25 cellular contexts compared by ENCODE assay signal in genomic region chr5:82674718-82675117, GRCh38.
"Had no signal": no experiment of that assay in that cellular context is flagged by ENCODE, and none has a peak within 500 bp of the region (broad histone marks: within the 10 kb centered on the region; RNA-seq: fewer than 3 reads in every experiment).

No MANE protein-coding gene starts in this region.

- H3K4me1 Mint-ChIP-seq: activated B cell treated with CpG ODN at 0.5 μM for 24 hours; central memory CD8-positive, alpha-beta T cell had no signal

- H3K4me3 Mint-ChIP-seq: activated B cell treated with CpG ODN at 0.5 μM for 24 hours; activated CD4-positive, alpha-beta T cell treated with anti-CD3 and anti-CD28 coated beads, Interleukin-2, amount 10 ng/mL, durations not matched to agents 24 days and 14 days; activated CD8-positive, alpha-beta memory T cell treated with anti-CD3 and anti-CD28 coated beads, Interleukin-2, amount 10 ng/mL, durations not matched to agents 7 days and 5 days; activated naive CD8-positive, alpha-beta T cell treated with anti-CD3 and anti-CD28 coated beads, Interleukin-2, amount 50 U/mL, for 24 hours; activated T-cell treated with anti-CD3 and anti-CD28 coated beads, Interleukin-2, amount 50 U/mL, for 4 hours; brain; central memory CD8-positive, alpha-beta T cell; T-helper 17 cell had no signal

- H3K36me3 ChIP-seq: Peyer's patch had no signal

- H3K9me3 ChIP-seq: Peyer's patch had no signal

- H3K4me3 ChIP-seq: Peyer's patch had no signal

- H3K4me1 ChIP-seq: Peyer's patch had no signal

- H3K27ac ChIP-seq: Peyer's patch, RWPE1 had no signal

- DNase-seq: activated B cell treated with CpG ODN at 0.5 μM for 24 hours; activated CD4-positive, alpha-beta T cell treated with anti-CD3 and anti-CD28 coated beads for 1 hour; activated CD4-positive, alpha-beta T cell treated with anti-CD3 and anti-CD28 coated beads, Interleukin-2, amount 10 ng/mL, durations not matched to agents 24 days and 14 days; activated CD4-positive, alpha-beta T cell treated with anti-CD3 and anti-CD28 coated beads, Interleukin-2, amount 50 U/mL, for 48 hours; activated CD8-positive, alpha-beta memory T cell treated with anti-CD3 and anti-CD28 coated beads, Interleukin-2, amount 10 ng/mL, durations not matched to agents 7 days and 5 days; activated effector memory CD4-positive, alpha-beta T cell treated with anti-CD3 and anti-CD28 coated beads, Interleukin-2, amount 50 U/mL, for 16 hours; activated naive CD4-positive, alpha-beta T cell treated with Interleukin-2 at 50 U/mL for 16 hours; activated naive CD8-positive, alpha-beta T cell treated with anti-CD3 and anti-CD28 coated beads, Interleukin-2, amount 50 U/mL, for 24 hours; activated T-cell treated with anti-CD3 and anti-CD28 coated beads, Interleukin-2, amount 50 U/mL, for 4 hours; amniotic stem cell; MM.1S; NCI-H1092 treated with DMSO at 0.1 percent for 48 hours; NCI-H1436; NCI-H1694 treated with DMSO at 0.1 percent for 48 hours; NCI-H2029 treated with DMSO at 0.1 percent for 48 hours; NCI-H446; NCI-H524; Peyer's patch; Right ventricle myocardium superior; T-helper 17 cell; T-helper 9 cell had no signal

- ATAC-seq: activated CD8-positive, alpha-beta memory T cell treated with anti-CD3 and anti-CD28 coated beads, Interleukin-2, amount 10 ng/mL, durations not matched to agents 7 days and 5 days; activated naive CD4-positive, alpha-beta T cell treated with anti-CD3 and anti-CD28 coated beads, Interleukin-2, amount 50 U/mL, for 72 hours; activated naive CD8-positive, alpha-beta T cell treated with anti-CD3 and anti-CD28 coated beads, Interleukin-2, amount 50 U/mL, for 24 hours; activated T-cell treated with anti-CD3 and anti-CD28 coated beads, Interleukin-2, amount 50 U/mL, for 4 hours; T-helper 17 cell had no signal

- H3K27me3 Mint-ChIP-seq: activated CD4-positive, alpha-beta T cell treated with anti-CD3 and anti-CD28 coated beads, Interleukin-2, amount 10 ng/mL, durations not matched to agents 24 days and 14 days; brain; central memory CD8-positive, alpha-beta T cell; T-helper 17 cell had no signal

- H3K27ac Mint-ChIP-seq: activated B cell treated with CpG ODN at 0.5 μM for 24 hours; activated CD4-positive, alpha-beta T cell treated with anti-CD3 and anti-CD28 coated beads, Interleukin-2, amount 10 ng/mL, durations not matched to agents 24 days and 14 days; activated CD8-positive, alpha-beta memory T cell treated with anti-CD3 and anti-CD28 coated beads, Interleukin-2, amount 10 ng/mL, durations not matched to agents 7 days and 5 days; activated naive CD4-positive, alpha-beta T cell treated with anti-CD3 and anti-CD28 coated beads, Interleukin-2, amount 50 U/mL, for 72 hours; activated naive CD8-positive, alpha-beta T cell treated with anti-CD3 and anti-CD28 coated beads, Interleukin-2, amount 50 U/mL, for 24 hours; brain; T-helper 17 cell had no signal

- H3K9me3 Mint-ChIP-seq: activated B cell treated with CpG ODN at 0.5 μM for 24 hours; activated T-cell treated with anti-CD3 and anti-CD28 coated beads, Interleukin-2, amount 50 U/mL, for 4 hours; central memory CD8-positive, alpha-beta T cell had no signal

- H3K27me3 ChIP-seq: Peyer's patch had no signal

- H3K36me3 Mint-ChIP-seq: brain had no signal
